Comparison of ENCODE assay signal across 26 cellular contexts in genomic region chr21:44805859-44806258, GRCh38.
"Had no signal": no experiment of that assay in that cellular context is flagged by ENCODE, and none has a peak within 500 bp of the region (broad histone marks: within the 10 kb centered on the region; RNA-seq: fewer than 3 reads in every experiment).

No MANE protein-coding gene starts in this region.

- H2AFZ ChIP-seq: neural progenitor cell had no signal

- H3K27ac ChIP-seq: left ventricle myocardium inferior, neural progenitor cell, neutrophil, ovary, right atrium auricular region, skin epidermis, stomach, testis, thyroid gland, transverse colon, upper lobe of left lung, vagina had no signal

- H3K9me3 ChIP-seq: left ventricle myocardium inferior, neutrophil, ovary, right atrium auricular region, stomach, testis, thyroid gland, transverse colon, upper lobe of left lung, vagina had no signal

- H3K27me3 ChIP-seq: neural progenitor cell, ovary, right atrium auricular region, stomach, testis, thyroid gland, transverse colon, upper lobe of left lung, vagina had no signal

- H3K36me3 ChIP-seq: neural progenitor cell, ovary had no signal

- DNase-seq: islet precursor cell; left ventricle myocardium inferior; naive B cell; natural killer cell; nephron progenitor cell; occipital lobe; ovary; stimulated activated CD4-positive, alpha-beta T cell treated with anti-CD3 and anti-CD28 coated beads, Interleukin-12 subunit alpha, Interleukin-12 subunit beta, amount 100 ng/mL, for 4 hours; stimulated activated CD4-positive, alpha-beta T cell treated with anti-CD3 and anti-CD28 coated beads, Interleukin-15, amount 100 ng/mL, for 24 hours; stimulated activated CD4-positive, alpha-beta T cell treated with anti-CD3 and anti-CD28 coated beads, Interleukin-2, amount 100 ng/mL, for 24 hours; stimulated activated CD4-positive, alpha-beta T cell treated with anti-CD3 and anti-CD28 coated beads, Interleukin-4, amount 100 ng/mL, for 1 hour; stimulated activated naive B cell treated with anti-CD40 and anti-IgM and Interleukin-4, amounts not matched to agents 10 μg/mL and 1 μg/mL and 100 μg/mL, for 72 hours; stimulated activated naive CD8-positive, alpha-beta T cell treated with anti-CD3 and anti-CD28 coated beads, Interleukin-15, Interleukin-2, amounts not matched to agents 100 U/mL and 50 U/mL, for 24 hours; stomach; testis; thyroid gland; transverse colon; upper lobe of left lung had no signal

- H3K9me3 Mint-ChIP-seq: naive B cell; natural killer cell; nephron progenitor cell; neural progenitor cell; stimulated activated naive B cell treated with anti-CD40 and anti-IgM and Interleukin-4, amounts not matched to agents 10 μg/mL and 1 μg/mL and 100 μg/mL, for 72 hours had no signal

- H3K4me2 ChIP-seq: neural progenitor cell had no signal

- H3K4me3 ChIP-seq: left ventricle myocardium inferior, lung, neural progenitor cell, ovary, right atrium auricular region, skin epidermis, stomach, testis, thyroid gland, transverse colon, upper lobe of left lung, vagina had no signal

- H3K4me3 Mint-ChIP-seq: natural killer cell; nephron progenitor cell; neural progenitor cell; stimulated activated naive B cell treated with anti-CD40 and anti-IgM and Interleukin-4, amounts not matched to agents 10 μg/mL and 1 μg/mL and 100 μg/mL, for 72 hours had no signal

- ATAC-seq: natural killer cell; sciatic nerve; stimulated activated naive B cell treated with anti-CD40 and anti-IgM and Interleukin-4, amounts not matched to agents 10 μg/mL and 1 μg/mL and 100 μg/mL, for 72 hours; stimulated activated naive CD8-positive, alpha-beta T cell treated with anti-CD3 and anti-CD28 coated beads, Interleukin-15, Interleukin-2, amounts not matched to agents 100 U/mL and 50 U/mL, for 24 hours had no signal

- H3K27ac Mint-ChIP-seq: natural killer cell; neural progenitor cell; progenitor cell of endocrine pancreas; stimulated activated naive B cell treated with anti-CD40 and anti-IgM and Interleukin-4, amounts not matched to agents 10 μg/mL and 1 μg/mL and 100 μg/mL, for 72 hours had no signal

- H3K27me3 Mint-ChIP-seq: naive B cell; progenitor cell of endocrine pancreas; stimulated activated naive B cell treated with anti-CD40 and anti-IgM and Interleukin-4, amounts not matched to agents 10 μg/mL and 1 μg/mL and 100 μg/mL, for 72 hours had no signal

- H3K9ac ChIP-seq: neural progenitor cell had no signal
